In the genomic region with DNA sequence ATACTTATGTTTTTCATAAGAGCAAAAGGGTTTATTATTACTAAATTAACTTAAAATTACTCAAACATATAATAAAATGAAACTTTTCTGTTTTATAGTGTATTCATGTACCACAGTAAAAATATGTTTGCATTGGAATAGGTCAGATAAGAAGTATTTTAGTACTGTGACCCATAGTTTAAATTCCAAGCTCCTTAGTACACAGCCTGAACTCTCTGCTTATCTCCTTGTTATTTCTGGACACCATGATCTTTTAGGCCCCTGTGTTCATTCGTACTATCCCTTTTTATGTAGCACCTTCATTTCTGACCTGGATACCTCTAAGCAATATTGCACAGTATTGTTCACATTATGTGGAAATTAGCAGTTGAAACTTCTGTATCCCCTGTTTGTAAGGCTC, we compare ENCODE assay signal across 12 cellular contexts.
"Had no signal": no experiment of that assay in that cellular context is flagged by ENCODE, and none has a peak within 500 bp of the region (broad histone marks: within the 10 kb centered on the region; RNA-seq: fewer than 3 reads in every experiment).

No MANE protein-coding gene starts in this region.

- DNase-seq: activated CD4-positive, alpha-beta T cell treated with anti-CD3 and anti-CD28 coated beads, Interleukin-2, amount 50 U/mL, for 1 hour; activated CD8-positive, alpha-beta memory T cell treated with anti-CD3 and anti-CD28 coated beads for 24 hours; activated naive CD8-positive, alpha-beta T cell treated with anti-CD3 and anti-CD28 coated beads for 36 hours; colonic mucosa; effector CD4-positive, alpha-beta T cell; foreskin melanocyte; natural killer cell; posterior cingulate gyrus; T-cell; T-helper 9 cell had no signal

- H3K27me3 ChIP-seq: colonic mucosa, suprapubic skin had no signal

- H3K9me3 ChIP-seq: colonic mucosa, suprapubic skin had no signal

- H3K4me3 ChIP-seq: colonic mucosa, suprapubic skin had no signal

- H3K36me3 ChIP-seq: colonic mucosa, suprapubic skin had no signal

- ATAC-seq: activated CD4-positive, CD25-positive, alpha-beta regulatory T cell treated with anti-CD3 and anti-CD28 coated beads, Interleukin-2, amount 50 U/mL, for 24 hours; T-cell had no signal

- H3K4me1 ChIP-seq: colonic mucosa, suprapubic skin had no signal

- H3K27ac ChIP-seq: colonic mucosa, suprapubic skin had no signal
